In genomic region chr1:51565009-51565408, GRCh38 we compare ENCODE assay signal across 2 cellular contexts.
TF ChIP-seq lines count a peak whose summit lies in the region.

No MANE protein-coding gene starts in this region.

TF ChIP-seq in IMR-90, 13 proteins besides CTCF, POLR2A, EP300 and RAD21:
- TF ChIP-seq FOS (IDR thresholded peaks at IDR 0.05; ENCODE audit: low read depth, low read length) (no peak), SMC3 (IDR thresholded peaks at IDR 0.05; ENCODE audit: low read depth, low read length) (no peak), MAFK (IDR thresholded peaks at IDR 0.05; ENCODE audit: low read depth, low read length) (no peak), RCOR1 (IDR thresholded peaks at IDR 0.05; ENCODE audit: insufficient replicate concordance, low read length) (no peak), RFX5 (IDR thresholded peaks at IDR 0.05; ENCODE audit: low read depth, low read length) (no peak), CHD1 (IDR thresholded peaks at IDR 0.05; ENCODE audit: low read depth, low read length) (no peak), NFE2L2 (IDR thresholded peaks at IDR 0.05; ENCODE audit: low read depth, low read length) (no peak), USF2 (IDR thresholded peaks at IDR 0.05; ENCODE audit: low read depth, low read length) (no peak), BHLHE40 (IDR thresholded peaks at IDR 0.05; ENCODE audit: low read depth, low read length) (no peak), MAZ (IDR thresholded peaks at IDR 0.05; ENCODE audit: borderline replicate concordance, low read depth, low read length) (no peak), CEBPB (IDR thresholded peaks at IDR 0.05; ENCODE audit: low read depth, low read length) (no peak), MXI1 (IDR thresholded peaks at IDR 0.05; ENCODE audit: borderline replicate concordance, low read depth, low read length) (no peak)

TF ChIP-seq in H1, 55 proteins besides CTCF, POLR2A, EP300 and RAD21:
- TF ChIP-seq RNF2 (IDR thresholded peaks at IDR 0.05; ENCODE audit: borderline replicate concordance, low read depth, low read length, missing control alignments, poor library complexity, severe bottlenecking) (no peak), RXRA (IDR thresholded peaks at IDR 0.05; ENCODE audit: insufficient read depth, low read depth, low read length) (0 out of 2 replicates have a peak, but pooled peaks have one; percentile 27), ZNF274 (IDR thresholded peaks at IDR 0.05; ENCODE audit: borderline replicate concordance, extremely low read depth, low read length) (no peak), POU5F1 (IDR thresholded peaks at IDR 0.05; ENCODE audit: low read depth, low read length) (no peak)
